2 cellular contexts compared by ENCODE assay signal in the genomic region with DNA sequence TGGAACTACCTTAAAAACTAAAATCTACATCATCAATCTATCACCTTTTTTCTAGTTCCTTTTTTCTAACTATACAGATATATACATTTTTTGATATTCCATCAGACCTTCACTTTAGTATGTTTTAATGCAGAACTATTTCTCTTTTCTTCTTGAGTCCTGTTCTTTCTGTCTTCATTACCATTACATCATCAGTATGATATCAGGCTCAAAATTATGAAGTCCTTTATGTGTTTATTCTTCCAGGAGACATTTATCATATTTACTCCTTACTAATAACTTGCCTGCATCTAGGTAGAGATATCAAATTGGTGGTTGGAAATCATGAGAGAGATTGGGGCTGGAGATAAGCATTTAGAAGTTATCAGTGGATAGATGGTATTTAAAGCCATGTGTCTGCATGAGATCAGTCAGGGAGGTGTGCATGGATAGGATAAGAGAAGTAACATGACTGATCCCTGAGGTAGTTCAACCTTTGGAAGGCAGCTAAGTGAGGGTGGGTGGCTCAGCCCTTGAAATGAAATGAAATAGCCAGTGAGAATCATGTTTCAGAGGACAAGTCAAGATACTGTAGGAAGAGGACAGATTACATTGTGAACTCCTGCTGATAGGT.
TF ChIP-seq lines count a peak whose summit lies in the region.

No MANE protein-coding gene starts in this region.

TF ChIP-seq in HepG2, 621 proteins besides CTCF, POLR2A, EP300 and RAD21:
- TF ChIP-seq, protein P1, sequence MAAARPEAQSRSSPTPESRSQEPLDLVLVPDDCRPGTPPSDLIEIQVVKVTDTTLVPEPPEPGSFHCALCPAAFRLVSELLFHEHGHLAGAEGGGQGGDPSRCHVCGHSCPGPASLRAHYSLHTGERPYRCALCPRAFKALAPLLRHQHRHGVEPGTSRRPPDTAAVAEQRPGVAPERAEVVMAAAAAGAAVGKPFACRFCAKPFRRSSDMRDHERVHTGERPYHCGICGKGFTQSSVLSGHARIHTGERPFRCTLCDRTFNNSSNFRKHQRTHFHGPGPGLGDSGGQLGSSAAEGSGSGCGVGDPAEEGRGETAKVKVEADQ (CRISPR knock-in tag; IDR thresholded peaks at IDR 0.05; ENCODE audit: borderline replicate concordance) = no peak
- TF ChIP-seq, protein P2, sequence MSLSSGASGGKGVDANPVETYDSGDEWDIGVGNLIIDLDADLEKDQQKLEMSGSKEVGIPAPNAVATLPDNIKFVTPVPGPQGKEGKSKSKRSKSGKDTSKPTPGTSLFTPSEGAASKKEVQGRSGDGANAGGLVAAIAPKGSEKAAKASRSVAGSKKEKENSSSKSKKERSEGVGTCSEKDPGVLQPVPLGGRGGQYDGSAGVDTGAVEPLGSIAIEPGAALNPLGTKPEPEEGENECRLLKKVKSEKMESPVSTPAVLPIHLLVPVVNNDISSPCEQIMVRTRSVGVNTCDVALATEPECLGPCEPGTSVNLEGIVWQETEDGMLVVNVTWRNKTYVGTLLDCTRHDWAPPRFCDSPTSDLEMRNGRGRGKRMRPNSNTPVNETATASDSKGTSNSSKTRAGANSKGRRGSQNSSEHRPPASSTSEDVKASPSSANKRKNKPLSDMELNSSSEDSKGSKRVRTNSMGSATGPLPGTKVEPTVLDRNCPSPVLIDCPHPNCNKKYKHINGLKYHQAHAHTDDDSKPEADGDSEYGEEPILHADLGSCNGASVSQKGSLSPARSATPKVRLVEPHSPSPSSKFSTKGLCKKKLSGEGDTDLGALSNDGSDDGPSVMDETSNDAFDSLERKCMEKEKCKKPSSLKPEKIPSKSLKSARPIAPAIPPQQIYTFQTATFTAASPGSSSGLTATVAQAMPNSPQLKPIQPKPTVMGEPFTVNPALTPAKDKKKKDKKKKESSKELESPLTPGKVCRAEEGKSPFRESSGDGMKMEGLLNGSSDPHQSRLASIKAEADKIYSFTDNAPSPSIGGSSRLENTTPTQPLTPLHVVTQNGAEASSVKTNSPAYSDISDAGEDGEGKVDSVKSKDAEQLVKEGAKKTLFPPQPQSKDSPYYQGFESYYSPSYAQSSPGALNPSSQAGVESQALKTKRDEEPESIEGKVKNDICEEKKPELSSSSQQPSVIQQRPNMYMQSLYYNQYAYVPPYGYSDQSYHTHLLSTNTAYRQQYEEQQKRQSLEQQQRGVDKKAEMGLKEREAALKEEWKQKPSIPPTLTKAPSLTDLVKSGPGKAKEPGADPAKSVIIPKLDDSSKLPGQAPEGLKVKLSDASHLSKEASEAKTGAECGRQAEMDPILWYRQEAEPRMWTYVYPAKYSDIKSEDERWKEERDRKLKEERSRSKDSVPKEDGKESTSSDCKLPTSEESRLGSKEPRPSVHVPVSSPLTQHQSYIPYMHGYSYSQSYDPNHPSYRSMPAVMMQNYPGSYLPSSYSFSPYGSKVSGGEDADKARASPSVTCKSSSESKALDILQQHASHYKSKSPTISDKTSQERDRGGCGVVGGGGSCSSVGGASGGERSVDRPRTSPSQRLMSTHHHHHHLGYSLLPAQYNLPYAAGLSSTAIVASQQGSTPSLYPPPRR (CRISPR knock-in tag; IDR thresholded peaks at IDR 0.05; ENCODE audit: borderline replicate concordance) = no peak
- TF ChIP-seq, protein P3, sequence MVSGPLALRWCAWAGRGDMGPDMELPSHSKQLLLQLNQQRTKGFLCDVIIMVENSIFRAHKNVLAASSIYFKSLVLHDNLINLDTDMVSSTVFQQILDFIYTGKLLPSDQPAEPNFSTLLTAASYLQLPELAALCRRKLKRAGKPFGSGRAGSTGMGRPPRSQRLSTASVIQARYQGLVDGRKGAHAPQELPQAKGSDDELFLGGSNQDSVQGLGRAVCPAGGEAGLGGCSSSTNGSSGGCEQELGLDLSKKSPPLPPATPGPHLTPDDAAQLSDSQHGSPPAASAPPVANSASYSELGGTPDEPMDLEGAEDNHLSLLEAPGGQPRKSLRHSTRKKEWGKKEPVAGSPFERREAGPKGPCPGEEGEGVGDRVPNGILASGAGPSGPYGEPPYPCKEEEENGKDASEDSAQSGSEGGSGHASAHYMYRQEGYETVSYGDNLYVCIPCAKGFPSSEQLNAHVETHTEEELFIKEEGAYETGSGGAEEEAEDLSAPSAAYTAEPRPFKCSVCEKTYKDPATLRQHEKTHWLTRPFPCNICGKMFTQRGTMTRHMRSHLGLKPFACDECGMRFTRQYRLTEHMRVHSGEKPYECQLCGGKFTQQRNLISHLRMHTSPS (CRISPR knock-in tag; IDR thresholded peaks at IDR 0.05; ENCODE audit: low read depth) = no peak
- TF ChIP-seq TEAD2 (CRISPR knock-in tag; IDR thresholded peaks at IDR 0.05) (no peak), SRY (CRISPR knock-in tag; IDR thresholded peaks at IDR 0.05) (no peak), ATF7 (IDR thresholded peaks at IDR 0.05) (peak; percentile 78), ATF7 (CRISPR knock-in tag; IDR thresholded peaks at IDR 0.05) (no peak), TOPORS (CRISPR knock-in tag; IDR thresholded peaks at IDR 0.05) (no peak), ZFP37 (CRISPR knock-in tag; IDR thresholded peaks at IDR 0.05; ENCODE audit: borderline replicate concordance) (no peak)
- TF ChIP-seq, protein P4, sequence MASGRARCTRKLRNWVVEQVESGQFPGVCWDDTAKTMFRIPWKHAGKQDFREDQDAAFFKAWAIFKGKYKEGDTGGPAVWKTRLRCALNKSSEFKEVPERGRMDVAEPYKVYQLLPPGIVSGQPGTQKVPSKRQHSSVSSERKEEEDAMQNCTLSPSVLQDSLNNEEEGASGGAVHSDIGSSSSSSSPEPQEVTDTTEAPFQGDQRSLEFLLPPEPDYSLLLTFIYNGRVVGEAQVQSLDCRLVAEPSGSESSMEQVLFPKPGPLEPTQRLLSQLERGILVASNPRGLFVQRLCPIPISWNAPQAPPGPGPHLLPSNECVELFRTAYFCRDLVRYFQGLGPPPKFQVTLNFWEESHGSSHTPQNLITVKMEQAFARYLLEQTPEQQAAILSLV (CRISPR knock-in tag; IDR thresholded peaks at IDR 0.05; ENCODE audit: borderline replicate concordance) = no peak

TF ChIP-seq in GM23338, 12 proteins besides CTCF, POLR2A, EP300 and RAD21:
- TF ChIP-seq, protein P5, sequence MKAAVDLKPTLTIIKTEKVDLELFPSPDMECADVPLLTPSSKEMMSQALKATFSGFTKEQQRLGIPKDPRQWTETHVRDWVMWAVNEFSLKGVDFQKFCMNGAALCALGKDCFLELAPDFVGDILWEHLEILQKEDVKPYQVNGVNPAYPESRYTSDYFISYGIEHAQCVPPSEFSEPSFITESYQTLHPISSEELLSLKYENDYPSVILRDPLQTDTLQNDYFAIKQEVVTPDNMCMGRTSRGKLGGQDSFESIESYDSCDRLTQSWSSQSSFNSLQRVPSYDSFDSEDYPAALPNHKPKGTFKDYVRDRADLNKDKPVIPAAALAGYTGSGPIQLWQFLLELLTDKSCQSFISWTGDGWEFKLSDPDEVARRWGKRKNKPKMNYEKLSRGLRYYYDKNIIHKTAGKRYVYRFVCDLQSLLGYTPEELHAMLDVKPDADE (IDR thresholded peaks at IDR 0.05) = no peak
- TF ChIP-seq STAT1 (IDR thresholded peaks at IDR 0.05; ENCODE audit: unreplicated experiment) (no peak), CREB1 (CRISPR knock-in tag; IDR thresholded peaks at IDR 0.05; ENCODE audit: low read depth) (no peak), EZH2 (IDR thresholded peaks at IDR 0.05; ENCODE audit: low read depth, unreplicated experiment) (no peak), NANOG (IDR thresholded peaks at IDR 0.05; ENCODE audit: borderline replicate concordance) (no peak), EZH2phosphoT487 (IDR thresholded peaks at IDR 0.05; ENCODE audit: unreplicated experiment) (no peak), POLR2AphosphoS5 (IDR thresholded peaks at IDR 0.05; ENCODE audit: low read depth) (no peak), JUNB (IDR thresholded peaks at IDR 0.05; ENCODE audit: unreplicated experiment) (no peak)
- TF ChIP-seq, protein P6, sequence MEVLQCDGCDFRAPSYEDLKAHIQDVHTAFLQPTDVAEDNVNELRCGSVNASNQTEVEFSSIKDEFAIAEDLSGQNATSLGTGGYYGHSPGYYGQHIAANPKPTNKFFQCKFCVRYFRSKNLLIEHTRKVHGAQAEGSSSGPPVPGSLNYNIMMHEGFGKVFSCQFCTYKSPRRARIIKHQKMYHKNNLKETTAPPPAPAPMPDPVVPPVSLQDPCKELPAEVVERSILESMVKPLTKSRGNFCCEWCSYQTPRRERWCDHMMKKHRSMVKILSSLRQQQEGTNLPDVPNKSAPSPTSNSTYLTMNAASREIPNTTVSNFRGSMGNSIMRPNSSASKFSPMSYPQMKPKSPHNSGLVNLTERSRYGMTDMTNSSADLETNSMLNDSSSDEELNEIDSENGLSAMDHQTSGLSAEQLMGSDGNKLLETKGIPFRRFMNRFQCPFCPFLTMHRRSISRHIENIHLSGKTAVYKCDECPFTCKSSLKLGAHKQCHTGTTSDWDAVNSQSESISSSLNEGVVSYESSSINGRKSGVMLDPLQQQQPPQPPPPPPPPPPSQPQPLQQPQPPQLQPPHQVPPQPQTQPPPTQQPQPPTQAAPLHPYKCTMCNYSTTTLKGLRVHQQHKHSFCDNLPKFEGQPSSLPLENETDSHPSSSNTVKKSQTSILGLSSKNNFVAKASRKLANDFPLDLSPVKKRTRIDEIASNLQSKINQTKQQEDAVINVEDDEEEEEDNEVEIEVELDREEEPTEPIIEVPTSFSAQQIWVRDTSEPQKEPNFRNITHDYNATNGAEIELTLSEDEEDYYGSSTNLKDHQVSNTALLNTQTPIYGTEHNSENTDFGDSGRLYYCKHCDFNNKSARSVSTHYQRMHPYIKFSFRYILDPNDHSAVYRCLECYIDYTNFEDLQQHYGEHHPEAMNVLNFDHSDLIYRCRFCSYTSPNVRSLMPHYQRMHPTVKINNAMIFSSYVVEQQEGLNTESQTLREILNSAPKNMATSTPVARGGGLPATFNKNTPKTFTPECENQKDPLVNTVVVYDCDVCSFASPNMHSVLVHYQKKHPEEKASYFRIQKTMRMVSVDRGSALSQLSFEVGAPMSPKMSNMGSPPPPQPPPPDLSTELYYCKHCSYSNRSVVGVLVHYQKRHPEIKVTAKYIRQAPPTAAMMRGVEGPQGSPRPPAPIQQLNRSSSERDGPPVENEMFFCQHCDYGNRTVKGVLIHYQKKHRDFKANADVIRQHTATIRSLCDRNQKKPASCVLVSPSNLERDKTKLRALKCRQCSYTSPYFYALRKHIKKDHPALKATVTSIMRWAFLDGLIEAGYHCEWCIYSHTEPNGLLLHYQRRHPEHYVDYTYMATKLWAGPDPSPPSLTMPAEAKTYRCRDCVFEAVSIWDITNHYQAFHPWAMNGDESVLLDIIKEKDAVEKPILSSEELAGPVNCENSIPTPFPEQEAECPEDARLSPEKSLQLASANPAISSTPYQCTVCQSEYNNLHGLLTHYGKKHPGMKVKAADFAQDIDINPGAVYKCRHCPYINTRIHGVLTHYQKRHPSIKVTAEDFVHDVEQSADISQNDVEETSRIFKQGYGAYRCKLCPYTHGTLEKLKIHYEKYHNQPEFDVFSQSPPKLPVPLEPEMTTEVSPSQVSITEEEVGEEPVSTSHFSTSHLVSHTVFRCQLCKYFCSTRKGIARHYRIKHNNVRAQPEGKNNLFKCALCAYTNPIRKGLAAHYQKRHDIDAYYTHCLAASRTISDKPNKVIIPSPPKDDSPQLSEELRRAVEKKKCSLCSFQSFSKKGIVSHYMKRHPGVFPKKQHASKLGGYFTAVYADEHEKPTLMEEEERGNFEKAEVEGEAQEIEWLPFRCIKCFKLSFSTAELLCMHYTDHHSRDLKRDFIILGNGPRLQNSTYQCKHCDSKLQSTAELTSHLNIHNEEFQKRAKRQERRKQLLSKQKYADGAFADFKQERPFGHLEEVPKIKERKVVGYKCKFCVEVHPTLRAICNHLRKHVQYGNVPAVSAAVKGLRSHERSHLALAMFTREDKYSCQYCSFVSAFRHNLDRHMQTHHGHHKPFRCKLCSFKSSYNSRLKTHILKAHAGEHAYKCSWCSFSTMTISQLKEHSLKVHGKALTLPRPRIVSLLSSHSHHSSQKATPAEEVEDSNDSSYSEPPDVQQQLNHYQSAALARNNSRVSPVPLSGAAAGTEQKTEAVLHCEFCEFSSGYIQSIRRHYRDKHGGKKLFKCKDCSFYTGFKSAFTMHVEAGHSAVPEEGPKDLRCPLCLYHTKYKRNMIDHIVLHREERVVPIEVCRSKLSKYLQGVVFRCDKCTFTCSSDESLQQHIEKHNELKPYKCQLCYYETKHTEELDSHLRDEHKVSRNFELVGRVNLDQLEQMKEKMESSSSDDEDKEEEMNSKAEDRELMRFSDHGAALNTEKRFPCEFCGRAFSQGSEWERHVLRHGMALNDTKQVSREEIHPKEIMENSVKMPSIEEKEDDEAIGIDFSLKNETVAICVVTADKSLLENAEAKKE (CRISPR knock-in tag; IDR thresholded peaks at IDR 0.05) = no peak
- TF ChIP-seq, protein P7, sequence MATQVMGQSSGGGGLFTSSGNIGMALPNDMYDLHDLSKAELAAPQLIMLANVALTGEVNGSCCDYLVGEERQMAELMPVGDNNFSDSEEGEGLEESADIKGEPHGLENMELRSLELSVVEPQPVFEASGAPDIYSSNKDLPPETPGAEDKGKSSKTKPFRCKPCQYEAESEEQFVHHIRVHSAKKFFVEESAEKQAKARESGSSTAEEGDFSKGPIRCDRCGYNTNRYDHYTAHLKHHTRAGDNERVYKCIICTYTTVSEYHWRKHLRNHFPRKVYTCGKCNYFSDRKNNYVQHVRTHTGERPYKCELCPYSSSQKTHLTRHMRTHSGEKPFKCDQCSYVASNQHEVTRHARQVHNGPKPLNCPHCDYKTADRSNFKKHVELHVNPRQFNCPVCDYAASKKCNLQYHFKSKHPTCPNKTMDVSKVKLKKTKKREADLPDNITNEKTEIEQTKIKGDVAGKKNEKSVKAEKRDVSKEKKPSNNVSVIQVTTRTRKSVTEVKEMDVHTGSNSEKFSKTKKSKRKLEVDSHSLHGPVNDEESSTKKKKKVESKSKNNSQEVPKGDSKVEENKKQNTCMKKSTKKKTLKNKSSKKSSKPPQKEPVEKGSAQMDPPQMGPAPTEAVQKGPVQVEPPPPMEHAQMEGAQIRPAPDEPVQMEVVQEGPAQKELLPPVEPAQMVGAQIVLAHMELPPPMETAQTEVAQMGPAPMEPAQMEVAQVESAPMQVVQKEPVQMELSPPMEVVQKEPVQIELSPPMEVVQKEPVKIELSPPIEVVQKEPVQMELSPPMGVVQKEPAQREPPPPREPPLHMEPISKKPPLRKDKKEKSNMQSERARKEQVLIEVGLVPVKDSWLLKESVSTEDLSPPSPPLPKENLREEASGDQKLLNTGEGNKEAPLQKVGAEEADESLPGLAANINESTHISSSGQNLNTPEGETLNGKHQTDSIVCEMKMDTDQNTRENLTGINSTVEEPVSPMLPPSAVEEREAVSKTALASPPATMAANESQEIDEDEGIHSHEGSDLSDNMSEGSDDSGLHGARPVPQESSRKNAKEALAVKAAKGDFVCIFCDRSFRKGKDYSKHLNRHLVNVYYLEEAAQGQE (IDR thresholded peaks at IDR 0.05; ENCODE audit: unreplicated experiment) = no peak
